Comparison of ENCODE assay signal across 1 cellular context in genomic region chr1:173355281-173356031, GRCh38.
TF ChIP-seq lines count a peak whose summit lies in the region.

No MANE protein-coding gene starts in this region.

TF ChIP-seq in K562, 482 proteins besides CTCF, POLR2A, EP300 and RAD21 (continued from another document and continues in another):
- TF ChIP-seq PATZ1 (CRISPR knock-in tag; IDR thresholded peaks at IDR 0.05; ENCODE audit: borderline replicate concordance), result no peak
- peak; percentile 63; the same call in 1 of the 2 replicates for TF ChIP-seq ZKSCAN8 (CRISPR knock-in tag; IDR thresholded peaks at IDR 0.05)
- TF ChIP-seq ZNF253 (CRISPR knock-in tag; conservative IDR thresholded peaks at IDR 0.05), result no peak
- peak; percentile 95 for TF ChIP-seq ZEB2 (IDR thresholded peaks at IDR 0.05)
- no peak for TF ChIP-seq ZBTB8A (IDR thresholded peaks at IDR 0.05; ENCODE audit: partially characterized antibody)
- TF ChIP-seq CBX3 (IDR thresholded peaks at IDR 0.05; ENCODE audit: borderline replicate concordance in 1 of 2, low read length in 2 of 2), result peak in 1 of 2 experiments; percentile 56; a peak in 1 of 3 replicates
- TF ChIP-seq MAX (CRISPR knock-in tag; IDR thresholded peaks at IDR 0.05), result no peak
- TF ChIP-seq SMAD3 (CRISPR knock-in tag; conservative IDR thresholded peaks at IDR 0.05), result no peak
- TF ChIP-seq RBM39 (optimal IDR thresholded peaks at IDR 0.05; ENCODE audit: low read depth, low read length), result no peak
- TF ChIP-seq ZBTB7A (IDR thresholded peaks at IDR 0.05; ENCODE audit: borderline replicate concordance, control insufficient read depth, low read depth, low read length), result no peak
- TF ChIP-seq ZHX1 (conservative IDR thresholded peaks at IDR 0.05; ENCODE audit: low read length), result no peak
- TF ChIP-seq ZNF589 (CRISPR knock-in tag; IDR thresholded peaks at IDR 0.05; ENCODE audit: low read depth), result no peak
- TF ChIP-seq FOXJ3 (CRISPR knock-in tag; IDR thresholded peaks at IDR 0.05), result no peak
- peak; percentile 63 for TF ChIP-seq VEZF1 (CRISPR knock-in tag; IDR thresholded peaks at IDR 0.05)
- peak; percentile 97 for TF ChIP-seq SMARCE1 (IDR thresholded peaks at IDR 0.05)
- 0 out of 2 replicates have a peak, but pooled peaks have one; percentile 31 for TF ChIP-seq ZNF766 (CRISPR knock-in tag; conservative IDR thresholded peaks at IDR 0.05)
- no peak for TF ChIP-seq GABPA (tag; conservative IDR thresholded peaks at IDR 0.05; ENCODE audit: low read depth)
- peak; percentile 74 for TF ChIP-seq EGR1 (conservative IDR thresholded peaks at IDR 0.05)
- TF ChIP-seq ATF1 (CRISPR knock-in tag; IDR thresholded peaks at IDR 0.05), result no peak
- TF ChIP-seq ATF1 (tag; IDR thresholded peaks at IDR 0.05), result peak; percentile 69
- TF ChIP-seq KLF16 (IDR thresholded peaks at IDR 0.05), result peak; percentile 88
- TF ChIP-seq DMBX1 (CRISPR knock-in tag; IDR thresholded peaks at IDR 0.05; ENCODE audit: borderline replicate concordance), result peak; percentile 50; the same call in 1 of the 2 replicates
- no peak for TF ChIP-seq DACH1 (IDR thresholded peaks at IDR 0.05; ENCODE audit: partially characterized antibody)
- TF ChIP-seq RB1 (IDR thresholded peaks at IDR 0.05; ENCODE audit: low read depth), result no peak
- TF ChIP-seq STAT5A (IDR thresholded peaks at IDR 0.05; ENCODE audit: borderline replicate concordance, low read length), result peak; percentile 75
- TF ChIP-seq KDM1A (IDR thresholded peaks at IDR 0.05), result peak; percentile 97 to 98
- TF ChIP-seq CREB3 (tag; conservative IDR thresholded peaks at IDR 0.05; ENCODE audit: low read depth), result 0 out of 2 replicates have a peak, but pooled peaks have one; percentile 44
- no peak for TF ChIP-seq ZSCAN32 (CRISPR knock-in tag; IDR thresholded peaks at IDR 0.05)
- TF ChIP-seq TRIM24 (IDR thresholded peaks at IDR 0.05), result peak; percentile 86 to 93
- no peak for TF ChIP-seq SAP30 (IDR thresholded peaks at IDR 0.05; ENCODE audit: borderline replicate concordance, insufficient read depth, low read depth, low read length, poor library complexity, severe bottlenecking)
- peak; percentile 48 for TF ChIP-seq GATAD2B (IDR thresholded peaks at IDR 0.05; ENCODE audit: borderline replicate concordance)
- TF ChIP-seq POU5F1 (IDR thresholded peaks at IDR 0.05; ENCODE audit: borderline replicate concordance, low read depth, low read length, partially characterized antibody), result no peak
- peak in 1 of 2 experiments; percentile 67; a peak in 2 of 4 replicates for TF ChIP-seq MNT (conservative IDR thresholded peaks at IDR 0.05)
- no peak for TF ChIP-seq RAD51 (IDR thresholded peaks at IDR 0.05; ENCODE audit: borderline replicate concordance, low read depth)
- peak; percentile 64 for TF ChIP-seq FOS (IDR thresholded peaks at IDR 0.05; ENCODE audit: extremely low read depth, insufficient read length)
- TF ChIP-seq NFIC (IDR thresholded peaks at IDR 0.05), result peak; percentile 72
- no peak for TF ChIP-seq YBX1 (IDR thresholded peaks at IDR 0.05)
- no peak for TF ChIP-seq ZBTB17 (CRISPR knock-in tag; IDR thresholded peaks at IDR 0.05)
- peak; percentile 65 for TF ChIP-seq GATA2 (CRISPR knock-in tag; IDR thresholded peaks at IDR 0.05)
- TF ChIP-seq TBL1XR1 (IDR thresholded peaks at IDR 0.05; ENCODE audit: low read length in 2 of 2), result peak in 1 of 2 experiments; percentile 89; a peak in 3 of 4 replicates
- no peak for TF ChIP-seq HMGN3 (IDR thresholded peaks at IDR 0.05; ENCODE audit: borderline replicate concordance, extremely low read depth, insufficient read length, low read depth, low read length)
- TF ChIP-seq HDAC3 (IDR thresholded peaks at IDR 0.05; ENCODE audit: borderline replicate concordance, partially characterized antibody), result peak; percentile 74
- TF ChIP-seq EHMT2 (IDR thresholded peaks at IDR 0.05), result peak; percentile 60
- peak; percentile 97 for TF ChIP-seq JUN (IDR thresholded peaks at IDR 0.05; ENCODE audit: borderline replicate concordance, low read depth, low read length)
- TF ChIP-seq JUN (CRISPR knock-in tag; IDR thresholded peaks at IDR 0.05; ENCODE audit: borderline replicate concordance), result no peak
- TF ChIP-seq BRD9 (IDR thresholded peaks at IDR 0.05; ENCODE audit: low read depth, partially characterized antibody), result no peak
- no peak for TF ChIP-seq HINFP (tag; conservative IDR thresholded peaks at IDR 0.05; ENCODE audit: low read depth)
- TF ChIP-seq BMI1 (IDR thresholded peaks at IDR 0.05; ENCODE audit: low read length), result no peak
- TF ChIP-seq SMAD4 (CRISPR knock-in tag; conservative IDR thresholded peaks at IDR 0.05), result no peak; the same call in 1 of the 2 replicates
- TF ChIP-seq ZBTB34 (CRISPR knock-in tag; IDR thresholded peaks at IDR 0.05), result no peak
- peak; percentile 97 for TF ChIP-seq TCF3 (CRISPR knock-in tag; IDR thresholded peaks at IDR 0.05)
- TF ChIP-seq NR2F6 (CRISPR knock-in tag; IDR thresholded peaks at IDR 0.05), result no peak
- TF ChIP-seq DEAF1 (CRISPR knock-in tag; IDR thresholded peaks at IDR 0.05), result no peak
- no peak for TF ChIP-seq ELF2 (CRISPR knock-in tag; IDR thresholded peaks at IDR 0.05)
- TF ChIP-seq CTBP1 (IDR thresholded peaks at IDR 0.05; ENCODE audit: borderline replicate concordance), result peak; percentile 99
- peak; percentile 99 for TF ChIP-seq MAFG (tag; conservative IDR thresholded peaks at IDR 0.05)
- TF ChIP-seq TOE1 (IDR thresholded peaks at IDR 0.05; ENCODE audit: borderline replicate concordance), result 0 out of 2 replicates have a peak, but pooled peaks have one; percentile 59
- TF ChIP-seq TOE1 (CRISPR knock-in tag; IDR thresholded peaks at IDR 0.05; ENCODE audit: borderline replicate concordance, low read depth), result no peak
- no peak for TF ChIP-seq TBP (optimal IDR thresholded peaks at IDR 0.05; ENCODE audit: low read depth, low read length)
- TF ChIP-seq RBBP5 (IDR thresholded peaks at IDR 0.05; ENCODE audit: borderline replicate concordance, insufficient read depth, low read length, poor library complexity, severe bottlenecking), result peak; percentile 35
- peak; percentile 80 for TF ChIP-seq NFE2 (IDR thresholded peaks at IDR 0.05; ENCODE audit: low read depth)
- TF ChIP-seq MYBL2 (IDR thresholded peaks at IDR 0.05; ENCODE audit: low read depth), result no peak
- TF ChIP-seq MYBL2 (CRISPR knock-in tag; IDR thresholded peaks at IDR 0.05; ENCODE audit: borderline replicate concordance), result no peak
- TF ChIP-seq SRF (CRISPR knock-in tag; IDR thresholded peaks at IDR 0.05), result peak; percentile 83 to 98; a peak in 3 of 4 replicates
- TF ChIP-seq XRCC4 (IDR thresholded peaks at IDR 0.05; ENCODE audit: extremely low read depth, insufficient read depth, insufficient read length), result no peak
- peak; percentile 50; the same call in 1 of the 2 replicates for TF ChIP-seq NBN (IDR thresholded peaks at IDR 0.05; ENCODE audit: low read depth)
- no peak for TF ChIP-seq ZSCAN29 (IDR thresholded peaks at IDR 0.05)
